ENCODE assay signal across 1 cellular context in the genomic region with DNA sequence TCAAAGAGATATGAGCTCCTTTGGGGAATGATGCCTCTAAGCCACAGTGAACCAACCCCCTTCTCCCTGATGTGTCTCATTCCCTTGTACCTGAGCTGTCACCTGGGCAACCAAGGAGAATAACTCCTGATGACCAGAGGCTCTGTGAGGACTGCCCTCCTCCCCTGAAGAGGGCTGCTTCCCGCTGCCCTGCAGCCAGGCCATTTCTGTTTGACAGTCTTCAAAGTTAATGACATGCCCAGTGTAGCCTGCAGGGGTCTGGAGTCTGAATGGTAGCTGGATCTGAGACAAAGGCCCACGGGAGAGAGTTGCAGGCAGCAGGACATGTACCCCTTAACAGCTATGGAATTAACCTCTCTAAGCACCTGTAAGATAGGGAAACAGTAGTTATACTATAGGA.
TF ChIP-seq lines count a peak whose summit lies in the region.

No MANE protein-coding gene starts in this region.

TF ChIP-seq in GM23338, 12 proteins besides CTCF, POLR2A, EP300 and RAD21:
- TF ChIP-seq, protein P1, sequence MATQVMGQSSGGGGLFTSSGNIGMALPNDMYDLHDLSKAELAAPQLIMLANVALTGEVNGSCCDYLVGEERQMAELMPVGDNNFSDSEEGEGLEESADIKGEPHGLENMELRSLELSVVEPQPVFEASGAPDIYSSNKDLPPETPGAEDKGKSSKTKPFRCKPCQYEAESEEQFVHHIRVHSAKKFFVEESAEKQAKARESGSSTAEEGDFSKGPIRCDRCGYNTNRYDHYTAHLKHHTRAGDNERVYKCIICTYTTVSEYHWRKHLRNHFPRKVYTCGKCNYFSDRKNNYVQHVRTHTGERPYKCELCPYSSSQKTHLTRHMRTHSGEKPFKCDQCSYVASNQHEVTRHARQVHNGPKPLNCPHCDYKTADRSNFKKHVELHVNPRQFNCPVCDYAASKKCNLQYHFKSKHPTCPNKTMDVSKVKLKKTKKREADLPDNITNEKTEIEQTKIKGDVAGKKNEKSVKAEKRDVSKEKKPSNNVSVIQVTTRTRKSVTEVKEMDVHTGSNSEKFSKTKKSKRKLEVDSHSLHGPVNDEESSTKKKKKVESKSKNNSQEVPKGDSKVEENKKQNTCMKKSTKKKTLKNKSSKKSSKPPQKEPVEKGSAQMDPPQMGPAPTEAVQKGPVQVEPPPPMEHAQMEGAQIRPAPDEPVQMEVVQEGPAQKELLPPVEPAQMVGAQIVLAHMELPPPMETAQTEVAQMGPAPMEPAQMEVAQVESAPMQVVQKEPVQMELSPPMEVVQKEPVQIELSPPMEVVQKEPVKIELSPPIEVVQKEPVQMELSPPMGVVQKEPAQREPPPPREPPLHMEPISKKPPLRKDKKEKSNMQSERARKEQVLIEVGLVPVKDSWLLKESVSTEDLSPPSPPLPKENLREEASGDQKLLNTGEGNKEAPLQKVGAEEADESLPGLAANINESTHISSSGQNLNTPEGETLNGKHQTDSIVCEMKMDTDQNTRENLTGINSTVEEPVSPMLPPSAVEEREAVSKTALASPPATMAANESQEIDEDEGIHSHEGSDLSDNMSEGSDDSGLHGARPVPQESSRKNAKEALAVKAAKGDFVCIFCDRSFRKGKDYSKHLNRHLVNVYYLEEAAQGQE (IDR thresholded peaks at IDR 0.05; ENCODE audit: unreplicated experiment), result no peak
- TF ChIP-seq STAT1 (IDR thresholded peaks at IDR 0.05; ENCODE audit: unreplicated experiment) (no peak), ZNF331 (CRISPR knock-in tag; IDR thresholded peaks at IDR 0.05; ENCODE audit: low read depth) (no peak), NANOG (IDR thresholded peaks at IDR 0.05; ENCODE audit: borderline replicate concordance) (no peak), JUNB (IDR thresholded peaks at IDR 0.05; ENCODE audit: unreplicated experiment) (no peak), EZH2 (IDR thresholded peaks at IDR 0.05; ENCODE audit: low read depth, unreplicated experiment) (no peak), ZNF114 (CRISPR knock-in tag; IDR thresholded peaks at IDR 0.05) (no peak), CREB1 (CRISPR knock-in tag; IDR thresholded peaks at IDR 0.05; ENCODE audit: low read depth) (no peak), EZH2phosphoT487 (IDR thresholded peaks at IDR 0.05; ENCODE audit: unreplicated experiment) (no peak), POLR2AphosphoS5 (IDR thresholded peaks at IDR 0.05; ENCODE audit: low read depth) (no peak)
- TF ChIP-seq, protein P2, sequence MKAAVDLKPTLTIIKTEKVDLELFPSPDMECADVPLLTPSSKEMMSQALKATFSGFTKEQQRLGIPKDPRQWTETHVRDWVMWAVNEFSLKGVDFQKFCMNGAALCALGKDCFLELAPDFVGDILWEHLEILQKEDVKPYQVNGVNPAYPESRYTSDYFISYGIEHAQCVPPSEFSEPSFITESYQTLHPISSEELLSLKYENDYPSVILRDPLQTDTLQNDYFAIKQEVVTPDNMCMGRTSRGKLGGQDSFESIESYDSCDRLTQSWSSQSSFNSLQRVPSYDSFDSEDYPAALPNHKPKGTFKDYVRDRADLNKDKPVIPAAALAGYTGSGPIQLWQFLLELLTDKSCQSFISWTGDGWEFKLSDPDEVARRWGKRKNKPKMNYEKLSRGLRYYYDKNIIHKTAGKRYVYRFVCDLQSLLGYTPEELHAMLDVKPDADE (IDR thresholded peaks at IDR 0.05), result no peak
- TF ChIP-seq, protein P3, sequence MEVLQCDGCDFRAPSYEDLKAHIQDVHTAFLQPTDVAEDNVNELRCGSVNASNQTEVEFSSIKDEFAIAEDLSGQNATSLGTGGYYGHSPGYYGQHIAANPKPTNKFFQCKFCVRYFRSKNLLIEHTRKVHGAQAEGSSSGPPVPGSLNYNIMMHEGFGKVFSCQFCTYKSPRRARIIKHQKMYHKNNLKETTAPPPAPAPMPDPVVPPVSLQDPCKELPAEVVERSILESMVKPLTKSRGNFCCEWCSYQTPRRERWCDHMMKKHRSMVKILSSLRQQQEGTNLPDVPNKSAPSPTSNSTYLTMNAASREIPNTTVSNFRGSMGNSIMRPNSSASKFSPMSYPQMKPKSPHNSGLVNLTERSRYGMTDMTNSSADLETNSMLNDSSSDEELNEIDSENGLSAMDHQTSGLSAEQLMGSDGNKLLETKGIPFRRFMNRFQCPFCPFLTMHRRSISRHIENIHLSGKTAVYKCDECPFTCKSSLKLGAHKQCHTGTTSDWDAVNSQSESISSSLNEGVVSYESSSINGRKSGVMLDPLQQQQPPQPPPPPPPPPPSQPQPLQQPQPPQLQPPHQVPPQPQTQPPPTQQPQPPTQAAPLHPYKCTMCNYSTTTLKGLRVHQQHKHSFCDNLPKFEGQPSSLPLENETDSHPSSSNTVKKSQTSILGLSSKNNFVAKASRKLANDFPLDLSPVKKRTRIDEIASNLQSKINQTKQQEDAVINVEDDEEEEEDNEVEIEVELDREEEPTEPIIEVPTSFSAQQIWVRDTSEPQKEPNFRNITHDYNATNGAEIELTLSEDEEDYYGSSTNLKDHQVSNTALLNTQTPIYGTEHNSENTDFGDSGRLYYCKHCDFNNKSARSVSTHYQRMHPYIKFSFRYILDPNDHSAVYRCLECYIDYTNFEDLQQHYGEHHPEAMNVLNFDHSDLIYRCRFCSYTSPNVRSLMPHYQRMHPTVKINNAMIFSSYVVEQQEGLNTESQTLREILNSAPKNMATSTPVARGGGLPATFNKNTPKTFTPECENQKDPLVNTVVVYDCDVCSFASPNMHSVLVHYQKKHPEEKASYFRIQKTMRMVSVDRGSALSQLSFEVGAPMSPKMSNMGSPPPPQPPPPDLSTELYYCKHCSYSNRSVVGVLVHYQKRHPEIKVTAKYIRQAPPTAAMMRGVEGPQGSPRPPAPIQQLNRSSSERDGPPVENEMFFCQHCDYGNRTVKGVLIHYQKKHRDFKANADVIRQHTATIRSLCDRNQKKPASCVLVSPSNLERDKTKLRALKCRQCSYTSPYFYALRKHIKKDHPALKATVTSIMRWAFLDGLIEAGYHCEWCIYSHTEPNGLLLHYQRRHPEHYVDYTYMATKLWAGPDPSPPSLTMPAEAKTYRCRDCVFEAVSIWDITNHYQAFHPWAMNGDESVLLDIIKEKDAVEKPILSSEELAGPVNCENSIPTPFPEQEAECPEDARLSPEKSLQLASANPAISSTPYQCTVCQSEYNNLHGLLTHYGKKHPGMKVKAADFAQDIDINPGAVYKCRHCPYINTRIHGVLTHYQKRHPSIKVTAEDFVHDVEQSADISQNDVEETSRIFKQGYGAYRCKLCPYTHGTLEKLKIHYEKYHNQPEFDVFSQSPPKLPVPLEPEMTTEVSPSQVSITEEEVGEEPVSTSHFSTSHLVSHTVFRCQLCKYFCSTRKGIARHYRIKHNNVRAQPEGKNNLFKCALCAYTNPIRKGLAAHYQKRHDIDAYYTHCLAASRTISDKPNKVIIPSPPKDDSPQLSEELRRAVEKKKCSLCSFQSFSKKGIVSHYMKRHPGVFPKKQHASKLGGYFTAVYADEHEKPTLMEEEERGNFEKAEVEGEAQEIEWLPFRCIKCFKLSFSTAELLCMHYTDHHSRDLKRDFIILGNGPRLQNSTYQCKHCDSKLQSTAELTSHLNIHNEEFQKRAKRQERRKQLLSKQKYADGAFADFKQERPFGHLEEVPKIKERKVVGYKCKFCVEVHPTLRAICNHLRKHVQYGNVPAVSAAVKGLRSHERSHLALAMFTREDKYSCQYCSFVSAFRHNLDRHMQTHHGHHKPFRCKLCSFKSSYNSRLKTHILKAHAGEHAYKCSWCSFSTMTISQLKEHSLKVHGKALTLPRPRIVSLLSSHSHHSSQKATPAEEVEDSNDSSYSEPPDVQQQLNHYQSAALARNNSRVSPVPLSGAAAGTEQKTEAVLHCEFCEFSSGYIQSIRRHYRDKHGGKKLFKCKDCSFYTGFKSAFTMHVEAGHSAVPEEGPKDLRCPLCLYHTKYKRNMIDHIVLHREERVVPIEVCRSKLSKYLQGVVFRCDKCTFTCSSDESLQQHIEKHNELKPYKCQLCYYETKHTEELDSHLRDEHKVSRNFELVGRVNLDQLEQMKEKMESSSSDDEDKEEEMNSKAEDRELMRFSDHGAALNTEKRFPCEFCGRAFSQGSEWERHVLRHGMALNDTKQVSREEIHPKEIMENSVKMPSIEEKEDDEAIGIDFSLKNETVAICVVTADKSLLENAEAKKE (CRISPR knock-in tag; IDR thresholded peaks at IDR 0.05), result no peak
TF ChIP-seq in GM23338: peak in this region for 0.
